ENCODE assay signal across 27 cellular contexts in genomic region chr1:202217516-202217915, GRCh38. TPM values are rescaled to one million over a fixed set of nuclear protein-coding genes. Genes with fewer than 3 reads are reported as not detected.
DNase-seq lines count a peak whose midpoint lies in the region; ATAC-seq and TF ChIP-seq lines count a peak whose summit lies in the region.
"Had no signal": no experiment of that assay in that cellular context is flagged by ENCODE, and none has a peak within 500 bp of the region (broad histone marks: within the 10 kb centered on the region; RNA-seq: fewer than 3 reads in every experiment).

No MANE protein-coding gene starts in this region.

- no peak for TF ChIP-seq CTCF in RWPE1 (conservative IDR thresholded peaks at IDR 0.05; ENCODE audit: low read depth)
- no peak for TF ChIP-seq CTCF in coronary artery (IDR thresholded peaks at IDR 0.05)
- no peak for TF ChIP-seq CTCF in osteocyte (IDR thresholded peaks at IDR 0.05)

- no peak for DNase-seq in RWPE1 (ENCODE audit: low spot score)
- DNase-seq in coronary artery (ENCODE audit: low spot score) = no peak
- DNase-seq in osteocyte (ENCODE audit: extremely low spot score, unreplicated experiment) = no peak
- no peak for DNase-seq in NCI-H146 treated with DMSO at 0.1 percent for 48 hours (lab: John Stamatoyannopoulos, UW; ENCODE audit: unreplicated experiment)
- DNase-seq in activated T-cell treated with anti-CD3 and anti-CD28 coated beads, Interleukin-2, amount 50 U/mL, for 1 hour = no peak
- no peak for DNase-seq in NCI-H82 (lab: John Stamatoyannopoulos, UW)
- DNase-seq: Calu3, DMS79 treated with DMSO at 0.1 percent for 48 hours, GF-D8, Karpas-422, MV-4-11, NCI-H1105 treated with DMSO at 0.1 percent for 48 hours, NCI-H146, NCI-H2029, NCI-H2227 treated with DMSO at 0.1 percent for 48 hours, NCI-H526 treated with DMSO at 0.1 percent for 48 hours, RPMI8226, SHP77 had no signal

- H3K27ac ChIP-seq in RWPE1 (peak overlapping the region; percentile 46), coronary artery (peak overlapping the region; percentile 92 to 93)

- no peaks in the 10 kb centered on the region for H3K36me3 Mint-ChIP-seq in osteocyte (ENCODE audit: unreplicated experiment)

- ATAC-seq in HG03108 (IDR thresholded peaks at IDR 0.05; ENCODE audit: unreplicated experiment) = no peak
- ATAC-seq: HCT116 had no signal

- peaks cover 20% of the 10 kb centered on the region for H3K27me3 Mint-ChIP-seq in osteocyte (ENCODE audit: unreplicated experiment)

- no peak overlapping the region for H3K4me3 Mint-ChIP-seq in osteocyte (ENCODE audit: unreplicated experiment)
- H3K4me3 Mint-ChIP-seq: B cell, CD14-positive monocyte had no signal

- H3K9me3 Mint-ChIP-seq in osteocyte (ENCODE audit: unreplicated experiment) = no peaks in the 10 kb centered on the region

- peak overlapping the region; percentile 77 for H3K27ac Mint-ChIP-seq in osteocyte (ENCODE audit: unreplicated experiment)
- H3K27ac Mint-ChIP-seq: B cell, CD14-positive monocyte had no signal

- peak overlapping the region; percentile 45 for H3K4me3 ChIP-seq in coronary artery

- POLR2A ChIA-PET in RWPE1 (lab: Yijun Ruan, JAX; ENCODE audit: low non-redundant PET) = no interaction called here

- H3K4me1 Mint-ChIP-seq in osteocyte (ENCODE audit: unreplicated experiment) = peaks cover 53% of the 10 kb centered on the region

- CTCF ChIA-PET in RWPE1 (lab: Yijun Ruan, JAX) = interaction anchor here (1.3 to 1.6 kb wide), 2 partner anchors 24 to 64 kb away, joined by 3 to 4 read pairs; partner anchors contain the start of gene LGR6

RNA-seq across cellular contexts. Expression of gene LGR6, which starts 23.9 kb away (rescaled TPM):
- 9.4 and 9.9 TPM in 2 replicates for total RNA-seq in osteocyte
- total RNA-seq: B cell, Calu3, H4, HepG2, HT1080, SK-MEL-5 had no signal

RNA-seq across cellular contexts. Expression of gene PTPN7, which starts 57.1 kb away (rescaled TPM):
- not detected in 2 replicates for total RNA-seq in osteocyte
- total RNA-seq: Calu3, HepG2, HT1080, NCI-H460, SK-MEL-5 had no signal
